ENCODE assay signal across 11 cellular contexts in genomic region chr10:97540669-97541500, GRCh38. TPM values are rescaled to one million over a fixed set of nuclear protein-coding genes. Genes with fewer than 3 reads are reported as not detected.
A peak's percentile ranks its signal among the peaks of the same experiment; 100 is the strongest.
DNase-seq lines count a peak whose midpoint lies in the region; ATAC-seq and TF ChIP-seq lines count a peak whose summit lies in the region.
"Had no signal": no experiment of that assay in that cellular context is flagged by ENCODE, and none has a peak within 500 bp of the region (broad histone marks: within the 10 kb centered on the region; RNA-seq: fewer than 3 reads in every experiment).

No MANE protein-coding gene starts in this region.

- H3K9me3 Mint-ChIP-seq in brain = no peaks in the 10 kb centered on the region
- H3K9me3 Mint-ChIP-seq in CD4-positive, alpha-beta T cell = no peaks in the 10 kb centered on the region
- H3K9me3 Mint-ChIP-seq: activated T-helper 1 cell treated with anti-CD3 and anti-CD28 coated beads, Interleukin-12 subunit alpha, Interleukin-12 subunit beta, Interleukin-2, Interleukin-4 antibody, amounts not matched to agents 30 ng/mL and 10 ng/mL and 1 ng/mL, durations not matched to agents 14 hours and 24 hours and 36 hours had no signal

- POLR2A ChIA-PET in CD4-positive, alpha-beta T cell (lab: Charles Lee) = no interaction called here

- peaks cover 54% of the 10 kb centered on the region for H3K4me1 Mint-ChIP-seq in brain
- H3K4me1 Mint-ChIP-seq in CD4-positive, alpha-beta T cell (ENCODE audit: low read depth) = no peaks in the 10 kb centered on the region

- H3K4me1 ChIP-seq in right cardiac atrium (ENCODE audit: control insufficient read depth, insufficient read depth, low read length) = peaks cover 22% of the 10 kb centered on the region
- peaks cover 18 to 61% (median 55%) of the 10 kb centered on the region in 5 donors for H3K4me1 ChIP-seq in subcutaneous abdominal adipose tissue (ENCODE audit: control insufficient read depth in 5 of 5, insufficient read depth in 5 of 5, low read length in 5 of 5)

- H3K4me3 ChIP-seq in right cardiac atrium (ENCODE audit: low read length) = no peak overlapping the region
- no peak overlapping the region for H3K4me3 ChIP-seq in subcutaneous abdominal adipose tissue (ENCODE audit: low read depth in 1 of 5, low read length in 5 of 5)

- no peaks in the 10 kb centered on the region for H3K36me3 ChIP-seq in subcutaneous abdominal adipose tissue (ENCODE audit: control insufficient read depth in 5 of 5, insufficient read depth in 5 of 5, low read length in 5 of 5)

- ATAC-seq in right cardiac atrium = no peak
- ATAC-seq in CD4-positive, alpha-beta T cell (ENCODE audit: poor library complexity) = no peak

- H3K4me3 Mint-ChIP-seq in brain = peak overlapping the region in 1 of 5 experiments; percentile 49
- H3K4me3 Mint-ChIP-seq in CD4-positive, alpha-beta T cell = no peak overlapping the region
- H3K4me3 Mint-ChIP-seq: activated T-helper 1 cell treated with anti-CD3 and anti-CD28 coated beads, Interleukin-12 subunit alpha, Interleukin-12 subunit beta, Interleukin-2, Interleukin-4 antibody, amounts not matched to agents 30 ng/mL and 10 ng/mL and 1 ng/mL, durations not matched to agents 14 hours and 24 hours and 36 hours had no signal

- H3K27me3 Mint-ChIP-seq in brain = peaks cover 7% of the 10 kb centered on the region
- H3K27me3 Mint-ChIP-seq in CD4-positive, alpha-beta T cell = no peaks in the 10 kb centered on the region

- H3K27ac ChIP-seq in right cardiac atrium (ENCODE audit: low read length) (peak overlapping the region; percentile 11), subcutaneous abdominal adipose tissue (ENCODE audit: low read depth, low read length) (peak overlapping the region; percentile 98)
- no peak overlapping the region for H3K27ac ChIP-seq in CD4-positive, alpha-beta T cell (ENCODE audit: low read depth, low read length)

- intact Hi-C loops in right cardiac atrium (cut with DNase I) = no loop called here
- intact Hi-C loops in CD4-positive, alpha-beta T cell (cut with DNase I, micrococcal nuclease) = loop anchor here in 1 of 2 experiments (5.0 kb wide), 1 partner anchor 34 kb away; no protein-coding TSS in a partner anchor

- peak overlapping the region in 4 of 5 experiments; percentile 48 to 99 (median 82) for H3K27ac Mint-ChIP-seq in brain
- H3K27ac Mint-ChIP-seq in CD4-positive, alpha-beta T cell = no peak overlapping the region

- 81% methylated on average over 14 of the region's 14 CpGs for WGBS in right cardiac atrium

- peak overlapping the region in 4 of 5 donors; percentile 0 to 16 (median 10) for H3K9ac ChIP-seq in subcutaneous abdominal adipose tissue (ENCODE audit: low read length in 5 of 5)

- H3K9me3 ChIP-seq in right cardiac atrium (ENCODE audit: control insufficient read depth, low read length) = no peaks in the 10 kb centered on the region
- H3K9me3 ChIP-seq in subcutaneous abdominal adipose tissue (ENCODE audit: control insufficient read depth in 5 of 5, low read length in 5 of 5) = no peaks in the 10 kb centered on the region
- H3K9me3 ChIP-seq in CD4-positive, alpha-beta T cell (ENCODE audit: control insufficient read depth, low read length) = no peaks in the 10 kb centered on the region

- TF ChIP-seq CTCF in brain (conservative IDR thresholded peaks at IDR 0.05) = no peak
- no peak for TF ChIP-seq CTCF in CD4-positive, alpha-beta T cell (IDR thresholded peaks at IDR 0.05)

- CTCF ChIA-PET in CD4-positive, alpha-beta T cell (lab: Charles Lee) = no interaction called here

- peak; percentile 9 for DNase-seq in HCEC 1CT
- DNase-seq in right cardiac atrium = peak; percentile 61 to 82 (median 76)
- DNase-seq in A172 (ENCODE audit: low spot score) = no peak
- DNase-seq in dedifferentiated amniotic fluid mesenchymal stem cell (ENCODE audit: extremely low spot score) = no peak
- DNase-seq in NCI-H2227 (lab: John Stamatoyannopoulos, UW; ENCODE audit: unreplicated experiment) = no peak
- DNase-seq in CD4-positive, alpha-beta T cell = no peak
- DNase-seq: kidney, NCI-H1436 treated with DMSO at 0.1 percent for 48 hours had no signal

- no peaks in the 10 kb centered on the region for H3K36me3 Mint-ChIP-seq in brain
- H3K36me3 Mint-ChIP-seq in CD4-positive, alpha-beta T cell (ENCODE audit: low read depth) = no peaks in the 10 kb centered on the region

- H3K27me3 ChIP-seq in right cardiac atrium (ENCODE audit: control insufficient read depth, insufficient read depth) (no peaks in the 10 kb centered on the region), subcutaneous abdominal adipose tissue (ENCODE audit: control insufficient read depth in 5 of 5, insufficient read depth in 4 of 5, low read length in 5 of 5) (peaks cover 0 to 2% (median 0%) of the 10 kb centered on the region in 5 donors)
- H3K27me3 ChIP-seq in CD4-positive, alpha-beta T cell (ENCODE audit: control insufficient read depth, insufficient read depth, low read length) = no peaks in the 10 kb centered on the region

RNA-seq across cellular contexts. Expression of gene ANKRD2, which starts 31.7 kb away (rescaled TPM):
- polyA plus RNA-seq in brain (ENCODE audit: insufficient read depth, low read depth, low replicate concordance) (1.6 TPM), right cardiac atrium (67.6 TPM)
- total RNA-seq in right cardiac atrium = 10 to 100 TPM in 3 of 4 donors, 1 to 10 TPM in 1; 9.9 to 19.3 (median 17.8) TPM
- 2.0 and 6.7 TPM in 2 replicates for total RNA-seq in A172 (2014; rRNA removed; shearing (Covaris generic))
- total RNA-seq in CD4-positive, alpha-beta T cell = not detected
- total RNA-seq: activated T-helper 1 cell treated with anti-CD3 and anti-CD28 coated beads, Interleukin-12 subunit alpha, Interleukin-12 subunit beta, Interleukin-2, Interleukin-4 antibody, amounts not matched to agents 30 ng/mL and 10 ng/mL and 1 ng/mL, durations not matched to agents 14 hours and 24 hours and 36 hours had no signal

RNA-seq across cellular contexts. Expression of gene UBTD1, which starts 42.2 kb away (rescaled TPM):
- polyA plus RNA-seq in brain (ENCODE audit: insufficient read depth, low read depth, low replicate concordance) (9.8 TPM), right cardiac atrium (42.1 TPM)
- 10 to 100 TPM; 24.8 to 27.6 (median 25.8) TPM for total RNA-seq in right cardiac atrium
- total RNA-seq in A172 (2014; rRNA removed; shearing (Covaris generic)) = 37.6 and 53.8 TPM in 2 replicates
- under 1 TPM; 0.56 to 0.80 TPM for total RNA-seq in CD4-positive, alpha-beta T cell

RNA-seq across cellular contexts. Expression of gene MMS19, which starts 42.7 kb away (rescaled TPM):
- 43.3 TPM for polyA plus RNA-seq in brain (ENCODE audit: insufficient read depth, low read depth, low replicate concordance)
- total RNA-seq in right cardiac atrium = 10 to 100 TPM; 32.8 to 40.0 (median 36.8) TPM
- 33.7 TPM for polyA plus RNA-seq in right cardiac atrium
- 90.4 and 105 TPM in 2 replicates for total RNA-seq in A172 (2014; rRNA removed; shearing (Covaris generic))
- total RNA-seq in CD4-positive, alpha-beta T cell = 10 to 100 TPM; 58.4 to 65.7 TPM

RNA-seq across cellular contexts. Expression of gene HOGA1, which starts 43.3 kb away (rescaled TPM):
- polyA plus RNA-seq in brain (ENCODE audit: insufficient read depth, low read depth, low replicate concordance) = 1.4 TPM
- total RNA-seq in right cardiac atrium = 10 to 100 TPM in 3 of 4 donors, 1 to 10 TPM in 1; 4.4 to 13.4 (median 11.7) TPM
- polyA plus RNA-seq in right cardiac atrium = 15.0 TPM
- total RNA-seq in A172 (2014; rRNA removed; shearing (Covaris generic)) = 6.3 and 7.7 TPM in 2 replicates
- not detected for total RNA-seq in CD4-positive, alpha-beta T cell
- total RNA-seq: activated T-helper 1 cell treated with anti-CD3 and anti-CD28 coated beads, Interleukin-12 subunit alpha, Interleukin-12 subunit beta, Interleukin-2, Interleukin-4 antibody, amounts not matched to agents 30 ng/mL and 10 ng/mL and 1 ng/mL, durations not matched to agents 14 hours and 24 hours and 36 hours had no signal

RNA-seq across cellular contexts. Expression of gene C10orf62, which starts 48.6 kb away (rescaled TPM):
- polyA plus RNA-seq in brain (ENCODE audit: insufficient read depth, low read depth, low replicate concordance) (not detected), right cardiac atrium (0.20 TPM)
- under 1 TPM in 3 of 4 donors, not detected in 1; 0.25 to 0.76 (median 0.31) TPM for total RNA-seq in right cardiac atrium
- 0.38 TPM in 1 of 2 replicates, not detected in the other for total RNA-seq in A172 (2014; rRNA removed; shearing (Covaris generic))
- not detected for total RNA-seq in CD4-positive, alpha-beta T cell
- total RNA-seq: activated T-helper 1 cell treated with anti-CD3 and anti-CD28 coated beads, Interleukin-12 subunit alpha, Interleukin-12 subunit beta, Interleukin-2, Interleukin-4 antibody, amounts not matched to agents 30 ng/mL and 10 ng/mL and 1 ng/mL, durations not matched to agents 14 hours and 24 hours and 36 hours had no signal

Comparison
In these comparisons a context has a peak if more than half of its experiments do, and no peak if none do; other contexts are left out.
1. DNase-seq: peak in HCEC 1CT (single experiment) and right cardiac atrium (3 of 3); none in A172 (single experiment), dedifferentiated amniotic fluid mesenchymal stem cell (single experiment), NCI-H2227 (single experiment) and CD4-positive, alpha-beta T cell (0 of 10).
2. RNA of gene UBTD1, which starts 42.2 kb away (total RNA-seq): 37.6 to 53.8 TPM in A172 and 24.8 to 27.6 TPM in right cardiac atrium; 0.56 to 0.80 TPM in CD4-positive, alpha-beta T cell; every median in the first group is over 10 times any median in the second.